1 cellular context compared by ENCODE assay signal in the genomic region with DNA sequence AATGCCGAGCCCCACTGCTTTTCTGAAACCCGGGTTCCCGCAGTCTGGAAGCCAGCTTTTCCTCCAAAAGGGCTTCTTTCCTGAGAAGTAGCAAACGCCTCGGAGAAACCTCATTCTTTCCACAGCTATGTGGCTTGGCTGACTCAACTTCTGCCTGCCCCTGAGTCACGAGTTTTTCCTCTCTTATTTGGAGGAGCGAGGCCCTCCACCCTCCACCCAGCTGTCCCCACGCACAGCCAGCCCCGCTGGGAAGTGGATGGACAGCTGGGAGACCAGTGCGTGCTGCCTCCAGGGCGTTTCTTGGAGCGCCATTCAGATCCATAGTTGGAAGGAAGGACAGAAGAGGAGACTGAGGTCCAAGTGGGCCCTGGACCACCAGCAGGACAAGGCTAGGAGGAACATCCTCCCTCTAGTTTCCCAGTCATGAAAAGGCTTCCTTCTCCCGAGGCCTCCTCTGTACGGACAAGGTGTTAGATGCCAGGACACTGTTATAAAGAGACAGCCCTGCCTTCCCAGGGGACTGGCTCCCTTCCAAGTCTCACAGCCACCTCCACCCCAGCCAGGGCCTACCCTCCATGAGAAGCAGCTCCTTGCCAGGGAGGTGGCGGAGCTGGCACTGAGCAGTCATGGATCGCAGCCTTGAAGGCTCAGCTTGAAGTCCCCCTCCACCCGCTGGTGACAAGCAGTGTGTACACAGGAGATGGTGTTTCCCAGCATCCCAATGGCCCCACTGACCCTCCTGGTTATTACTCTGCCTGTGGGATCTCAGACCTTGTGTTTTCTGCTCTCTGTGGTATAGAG.
TF ChIP-seq lines count a peak whose summit lies in the region.

No MANE protein-coding gene starts in this region.

TF ChIP-seq in K562, 482 proteins besides CTCF, POLR2A, EP300 and RAD21 (continues in another document):
- TF ChIP-seq HNRNPK (IDR thresholded peaks at IDR 0.05; ENCODE audit: low read depth, low read length, poor library complexity, severe bottlenecking) (no peak), RFX1 (IDR thresholded peaks at IDR 0.05) (no peak), ZNF431 (CRISPR knock-in tag; IDR thresholded peaks at IDR 0.05) (no peak), NR4A1 (CRISPR knock-in tag; IDR thresholded peaks at IDR 0.05) (no peak), NR4A1 (tag; IDR thresholded peaks at IDR 0.05) (peak; percentile 79), SIX5 (IDR thresholded peaks at IDR 0.05; ENCODE audit: borderline replicate concordance in 1 of 2, insufficient read depth in 1 of 2, low read depth in 1 of 2, low read length in 2 of 2) (no peak), MAFG (tag; conservative IDR thresholded peaks at IDR 0.05) (no peak), JUNB (CRISPR knock-in tag; conservative IDR thresholded peaks at IDR 0.05) (no peak), CHD4 (IDR thresholded peaks at IDR 0.05; ENCODE audit: insufficient read depth, insufficient replicate concordance, low read depth, low read length, poor library complexity, severe bottlenecking) (no peak), MCM2 (IDR thresholded peaks at IDR 0.05; ENCODE audit: low read depth) (no peak), ZNF165 (CRISPR knock-in tag; IDR thresholded peaks at IDR 0.05; ENCODE audit: borderline replicate concordance) (peak; percentile 64; the same call in 1 of the 2 replicates), SETDB1 (IDR thresholded peaks at IDR 0.05; ENCODE audit: low read length) (no peak), ZBTB8A (IDR thresholded peaks at IDR 0.05; ENCODE audit: partially characterized antibody) (no peak), MED1 (CRISPR knock-in tag; IDR thresholded peaks at IDR 0.05; ENCODE audit: borderline replicate concordance) (no peak), SREBF1 (IDR thresholded peaks at IDR 0.05; ENCODE audit: borderline replicate concordance, low read depth, low read length) (no peak), CREB1 (IDR thresholded peaks at IDR 0.05) (no peak), CREB1 (CRISPR knock-in tag; IDR thresholded peaks at IDR 0.05) (no peak), ZNF239 (CRISPR knock-in tag; IDR thresholded peaks at IDR 0.05) (no peak; the same call in 1 of the 2 replicates), BCL6 (CRISPR knock-in tag; IDR thresholded peaks at IDR 0.05) (no peak), ZNF444 (CRISPR knock-in tag; IDR thresholded peaks at IDR 0.05) (no peak), CAMTA2 (CRISPR knock-in tag; conservative IDR thresholded peaks at IDR 0.05) (no peak), XRCC4 (IDR thresholded peaks at IDR 0.05; ENCODE audit: extremely low read depth, insufficient read depth, insufficient read length) (no peak), PML (IDR thresholded peaks at IDR 0.05; ENCODE audit: low read length) (no peak), GATAD2B (IDR thresholded peaks at IDR 0.05; ENCODE audit: borderline replicate concordance) (no peak), KLF1 (tag; IDR thresholded peaks at IDR 0.05) (no peak), ZKSCAN8 (CRISPR knock-in tag; IDR thresholded peaks at IDR 0.05) (no peak), TAF15 (IDR thresholded peaks at IDR 0.05; ENCODE audit: low read depth, low read length) (no peak), TRIM28 (IDR thresholded peaks at IDR 0.05) (no peak), TCF7L2 (IDR thresholded peaks at IDR 0.05; ENCODE audit: low read depth, low read length) (no peak), DIDO1 (tag; IDR thresholded peaks at IDR 0.05; ENCODE audit: low read depth) (no peak), TAF1 (IDR thresholded peaks at IDR 0.05; ENCODE audit: control insufficient read depth, extremely low read depth, insufficient read depth, low read length, severe bottlenecking) (no peak), SRF (CRISPR knock-in tag; IDR thresholded peaks at IDR 0.05) (no peak), NONO (IDR thresholded peaks at IDR 0.05; ENCODE audit: low read depth in 2 of 2, low read length in 1 of 2) (no peak), ZC3H11A (IDR thresholded peaks at IDR 0.05; ENCODE audit: low read depth, low read length) (no peak), KDM5B (IDR thresholded peaks at IDR 0.05; ENCODE audit: insufficient replicate concordance, low read depth, low read length) (no peak), STAT5A (IDR thresholded peaks at IDR 0.05; ENCODE audit: borderline replicate concordance, low read length) (no peak), BMI1 (IDR thresholded peaks at IDR 0.05; ENCODE audit: low read length) (no peak), ZNF764 (CRISPR knock-in tag; IDR thresholded peaks at IDR 0.05; ENCODE audit: low read depth) (no peak), PHF8 (IDR thresholded peaks at IDR 0.05; ENCODE audit: borderline replicate concordance, low read length) (no peak), MTA3 (IDR thresholded peaks at IDR 0.05; ENCODE audit: borderline replicate concordance) (peak; percentile 44; the same call in 1 of the 2 replicates), BCOR (IDR thresholded peaks at IDR 0.05) (no peak), U2AF2 (optimal IDR thresholded peaks at IDR 0.05; ENCODE audit: low read depth, low read length) (no peak), MYC (IDR thresholded peaks at IDR 0.05; ENCODE audit: low read depth, low read length) (no peak), MYC (CRISPR knock-in tag; IDR thresholded peaks at IDR 0.05; ENCODE audit: borderline replicate concordance, low read depth) (no peak), ELF4 (CRISPR knock-in tag; IDR thresholded peaks at IDR 0.05) (no peak), ZBTB7A (IDR thresholded peaks at IDR 0.05; ENCODE audit: borderline replicate concordance, control insufficient read depth, low read depth, low read length) (no peak), KLF13 (tag; IDR thresholded peaks at IDR 0.05; ENCODE audit: borderline replicate concordance, low read depth) (no peak), TEAD4 (IDR thresholded peaks at IDR 0.05; ENCODE audit: low read length) (no peak), TEAD4 (CRISPR knock-in tag; IDR thresholded peaks at IDR 0.05; ENCODE audit: borderline replicate concordance) (no peak), HSF4 (CRISPR knock-in tag; IDR thresholded peaks at IDR 0.05; ENCODE audit: borderline replicate concordance) (no peak), ZNF347 (CRISPR knock-in tag; IDR thresholded peaks at IDR 0.05; ENCODE audit: low read depth) (no peak), BRD9 (IDR thresholded peaks at IDR 0.05; ENCODE audit: low read depth, partially characterized antibody) (no peak), ZNF583 (CRISPR knock-in tag; IDR thresholded peaks at IDR 0.05) (peak; percentile 60)
- TF ChIP-seq, protein P1, sequence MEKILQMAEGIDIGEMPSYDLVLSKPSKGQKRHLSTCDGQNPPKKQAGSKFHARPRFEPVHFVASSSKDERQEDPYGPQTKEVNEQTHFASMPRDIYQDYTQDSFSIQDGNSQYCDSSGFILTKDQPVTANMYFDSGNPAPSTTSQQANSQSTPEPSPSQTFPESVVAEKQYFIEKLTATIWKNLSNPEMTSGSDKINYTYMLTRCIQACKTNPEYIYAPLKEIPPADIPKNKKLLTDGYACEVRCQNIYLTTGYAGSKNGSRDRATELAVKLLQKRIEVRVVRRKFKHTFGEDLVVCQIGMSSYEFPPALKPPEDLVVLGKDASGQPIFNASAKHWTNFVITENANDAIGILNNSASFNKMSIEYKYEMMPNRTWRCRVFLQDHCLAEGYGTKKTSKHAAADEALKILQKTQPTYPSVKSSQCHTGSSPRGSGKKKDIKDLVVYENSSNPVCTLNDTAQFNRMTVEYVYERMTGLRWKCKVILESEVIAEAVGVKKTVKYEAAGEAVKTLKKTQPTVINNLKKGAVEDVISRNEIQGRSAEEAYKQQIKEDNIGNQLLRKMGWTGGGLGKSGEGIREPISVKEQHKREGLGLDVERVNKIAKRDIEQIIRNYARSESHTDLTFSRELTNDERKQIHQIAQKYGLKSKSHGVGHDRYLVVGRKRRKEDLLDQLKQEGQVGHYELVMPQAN (IDR thresholded peaks at IDR 0.05; ENCODE audit: borderline replicate concordance) = no peak
- TF ChIP-seq, protein P2, sequence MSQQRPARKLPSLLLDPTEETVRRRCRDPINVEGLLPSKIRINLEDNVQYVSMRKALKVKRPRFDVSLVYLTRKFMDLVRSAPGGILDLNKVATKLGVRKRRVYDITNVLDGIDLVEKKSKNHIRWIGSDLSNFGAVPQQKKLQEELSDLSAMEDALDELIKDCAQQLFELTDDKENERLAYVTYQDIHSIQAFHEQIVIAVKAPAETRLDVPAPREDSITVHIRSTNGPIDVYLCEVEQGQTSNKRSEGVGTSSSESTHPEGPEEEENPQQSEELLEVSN (IDR thresholded peaks at IDR 0.05; ENCODE audit: borderline replicate concordance in 1 of 2, extremely low read depth in 1 of 2, insufficient read depth in 1 of 2, insufficient read length in 1 of 2, low read depth in 1 of 2, low read length in 1 of 2, poor library complexity in 1 of 2, severe bottlenecking in 1 of 2) = no peak
- TF ChIP-seq, protein P3, sequence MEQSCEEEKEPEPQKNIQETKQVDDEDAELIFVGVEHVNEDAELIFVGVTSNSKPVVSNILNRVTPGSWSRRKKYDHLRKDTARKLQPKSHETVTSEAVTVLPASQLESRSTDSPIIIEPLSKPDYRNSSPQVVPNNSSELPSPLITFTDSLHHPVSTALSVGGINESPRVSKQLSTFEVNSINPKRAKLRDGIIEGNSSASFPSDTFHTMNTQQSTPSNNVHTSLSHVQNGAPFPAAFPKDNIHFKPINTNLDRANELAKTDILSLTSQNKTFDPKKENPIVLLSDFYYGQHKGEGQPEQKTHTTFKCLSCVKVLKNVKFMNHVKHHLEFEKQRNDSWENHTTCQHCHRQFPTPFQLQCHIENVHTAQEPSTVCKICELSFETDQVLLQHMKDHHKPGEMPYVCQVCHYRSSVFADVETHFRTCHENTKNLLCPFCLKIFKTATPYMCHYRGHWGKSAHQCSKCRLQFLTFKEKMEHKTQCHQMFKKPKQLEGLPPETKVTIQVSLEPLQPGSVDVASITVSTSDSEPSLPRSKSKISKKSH (CRISPR knock-in tag; IDR thresholded peaks at IDR 0.05) = no peak
- TF ChIP-seq, protein P4, sequence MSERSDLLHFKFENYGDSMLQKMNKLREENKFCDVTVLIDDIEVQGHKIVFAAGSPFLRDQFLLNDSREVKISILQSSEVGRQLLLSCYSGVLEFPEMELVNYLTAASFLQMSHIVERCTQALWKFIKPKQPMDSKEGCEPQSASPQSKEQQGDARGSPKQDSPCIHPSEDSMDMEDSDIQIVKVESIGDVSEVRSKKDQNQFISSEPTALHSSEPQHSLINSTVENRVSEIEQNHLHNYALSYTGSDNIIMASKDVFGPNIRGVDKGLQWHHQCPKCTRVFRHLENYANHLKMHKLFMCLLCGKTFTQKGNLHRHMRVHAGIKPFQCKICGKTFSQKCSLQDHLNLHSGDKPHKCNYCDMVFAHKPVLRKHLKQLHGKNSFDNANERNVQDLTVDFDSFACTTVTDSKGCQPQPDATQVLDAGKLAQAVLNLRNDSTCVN (CRISPR knock-in tag; IDR thresholded peaks at IDR 0.05) = no peak
- TF ChIP-seq, protein P5, sequence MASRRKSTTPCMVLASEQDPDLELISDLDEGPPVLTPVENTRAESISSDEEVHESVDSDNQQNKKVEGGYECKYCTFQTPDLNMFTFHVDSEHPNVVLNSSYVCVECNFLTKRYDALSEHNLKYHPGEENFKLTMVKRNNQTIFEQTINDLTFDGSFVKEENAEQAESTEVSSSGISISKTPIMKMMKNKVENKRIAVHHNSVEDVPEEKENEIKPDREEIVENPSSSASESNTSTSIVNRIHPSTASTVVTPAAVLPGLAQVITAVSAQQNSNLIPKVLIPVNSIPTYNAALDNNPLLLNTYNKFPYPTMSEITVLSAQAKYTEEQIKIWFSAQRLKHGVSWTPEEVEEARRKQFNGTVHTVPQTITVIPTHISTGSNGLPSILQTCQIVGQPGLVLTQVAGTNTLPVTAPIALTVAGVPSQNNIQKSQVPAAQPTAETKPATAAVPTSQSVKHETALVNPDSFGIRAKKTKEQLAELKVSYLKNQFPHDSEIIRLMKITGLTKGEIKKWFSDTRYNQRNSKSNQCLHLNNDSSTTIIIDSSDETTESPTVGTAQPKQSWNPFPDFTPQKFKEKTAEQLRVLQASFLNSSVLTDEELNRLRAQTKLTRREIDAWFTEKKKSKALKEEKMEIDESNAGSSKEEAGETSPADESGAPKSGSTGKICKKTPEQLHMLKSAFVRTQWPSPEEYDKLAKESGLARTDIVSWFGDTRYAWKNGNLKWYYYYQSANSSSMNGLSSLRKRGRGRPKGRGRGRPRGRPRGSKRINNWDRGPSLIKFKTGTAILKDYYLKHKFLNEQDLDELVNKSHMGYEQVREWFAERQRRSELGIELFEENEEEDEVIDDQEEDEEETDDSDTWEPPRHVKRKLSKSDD (conservative IDR thresholded peaks at IDR 0.05; ENCODE audit: low read length) = no peak
- TF ChIP-seq, protein P6, sequence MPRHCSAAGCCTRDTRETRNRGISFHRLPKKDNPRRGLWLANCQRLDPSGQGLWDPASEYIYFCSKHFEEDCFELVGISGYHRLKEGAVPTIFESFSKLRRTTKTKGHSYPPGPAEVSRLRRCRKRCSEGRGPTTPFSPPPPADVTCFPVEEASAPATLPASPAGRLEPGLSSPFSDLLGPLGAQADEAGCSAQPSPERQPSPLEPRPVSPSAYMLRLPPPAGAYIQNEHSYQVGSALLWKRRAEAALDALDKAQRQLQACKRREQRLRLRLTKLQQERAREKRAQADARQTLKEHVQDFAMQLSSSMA (CRISPR knock-in tag; IDR thresholded peaks at IDR 0.05) = no peak
- TF ChIP-seq, protein P7, sequence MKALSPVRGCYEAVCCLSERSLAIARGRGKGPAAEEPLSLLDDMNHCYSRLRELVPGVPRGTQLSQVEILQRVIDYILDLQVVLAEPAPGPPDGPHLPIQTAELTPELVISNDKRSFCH (CRISPR knock-in tag; IDR thresholded peaks at IDR 0.05) = no peak
- TF ChIP-seq, protein P7 (tag; IDR thresholded peaks at IDR 0.05) = 0 out of 2 replicates have a peak, but pooled peaks have one; percentile 56
- TF ChIP-seq, protein P8, sequence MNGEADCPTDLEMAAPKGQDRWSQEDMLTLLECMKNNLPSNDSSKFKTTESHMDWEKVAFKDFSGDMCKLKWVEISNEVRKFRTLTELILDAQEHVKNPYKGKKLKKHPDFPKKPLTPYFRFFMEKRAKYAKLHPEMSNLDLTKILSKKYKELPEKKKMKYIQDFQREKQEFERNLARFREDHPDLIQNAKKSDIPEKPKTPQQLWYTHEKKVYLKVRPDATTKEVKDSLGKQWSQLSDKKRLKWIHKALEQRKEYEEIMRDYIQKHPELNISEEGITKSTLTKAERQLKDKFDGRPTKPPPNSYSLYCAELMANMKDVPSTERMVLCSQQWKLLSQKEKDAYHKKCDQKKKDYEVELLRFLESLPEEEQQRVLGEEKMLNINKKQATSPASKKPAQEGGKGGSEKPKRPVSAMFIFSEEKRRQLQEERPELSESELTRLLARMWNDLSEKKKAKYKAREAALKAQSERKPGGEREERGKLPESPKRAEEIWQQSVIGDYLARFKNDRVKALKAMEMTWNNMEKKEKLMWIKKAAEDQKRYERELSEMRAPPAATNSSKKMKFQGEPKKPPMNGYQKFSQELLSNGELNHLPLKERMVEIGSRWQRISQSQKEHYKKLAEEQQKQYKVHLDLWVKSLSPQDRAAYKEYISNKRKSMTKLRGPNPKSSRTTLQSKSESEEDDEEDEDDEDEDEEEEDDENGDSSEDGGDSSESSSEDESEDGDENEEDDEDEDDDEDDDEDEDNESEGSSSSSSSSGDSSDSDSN (IDR thresholded peaks at IDR 0.05; ENCODE audit: borderline replicate concordance in 1 of 2, low read depth in 2 of 2, low read length in 2 of 2) = 0 out of 4 replicates have a peak, but pooled peaks of 1 of the 2 experiments have one; percentile 34
